1 cellular context compared by ENCODE assay signal in genomic region chr19:46845959-46846459, GRCh38.
TF ChIP-seq lines count a peak whose summit lies in the region.

No MANE protein-coding gene starts in this region.

TF ChIP-seq in HepG2, 621 proteins besides CTCF, POLR2A, EP300 and RAD21:
- no peak for TF ChIP-seq ZNF430 (CRISPR knock-in tag; IDR thresholded peaks at IDR 0.05)
- no peak for TF ChIP-seq ARNT2 (CRISPR knock-in tag; IDR thresholded peaks at IDR 0.05; ENCODE audit: low read depth)
- peak; percentile 24 for TF ChIP-seq AGO2 (optimal IDR thresholded peaks at IDR 0.05; ENCODE audit: low read depth, low read length)
- no peak for TF ChIP-seq ZNF101 (CRISPR knock-in tag; IDR thresholded peaks at IDR 0.05; ENCODE audit: borderline replicate concordance, low read depth)
- TF ChIP-seq BRF2 (CRISPR knock-in tag; IDR thresholded peaks at IDR 0.05) = no peak
TF ChIP-seq in HepG2: peak in this region for 1.
